19 cellular contexts compared by ENCODE assay signal in the genomic region with DNA sequence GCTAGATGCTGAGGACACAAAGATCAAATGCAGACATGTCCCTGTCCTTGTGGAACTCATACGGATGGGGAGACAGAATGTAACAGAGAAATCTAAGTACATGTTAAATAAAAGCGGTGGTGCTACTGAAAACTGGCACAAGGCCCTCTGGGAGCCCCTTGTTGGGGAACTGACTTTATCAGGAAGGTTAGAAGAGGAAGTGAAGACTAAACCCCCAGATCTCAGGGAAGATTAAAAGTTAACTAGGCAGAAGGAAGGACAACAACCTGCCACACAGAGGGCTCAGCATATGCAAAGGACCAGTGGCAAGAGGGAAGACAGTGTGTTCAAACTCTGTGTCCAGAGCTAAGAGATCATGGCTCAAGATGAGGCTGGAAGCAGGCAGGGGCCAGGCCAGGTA. TPM values are rescaled to one million over a fixed set of nuclear protein-coding genes. Genes with fewer than 3 reads are reported as not detected.
DNase-seq lines count a peak whose midpoint lies in the region; ATAC-seq, FAIRE-seq and TF ChIP-seq lines count a peak whose summit lies in the region.
"Had no signal": no experiment of that assay in that cellular context is flagged by ENCODE, and none has a peak within 500 bp of the region (broad histone marks: within the 10 kb centered on the region; RNA-seq: fewer than 3 reads in every experiment).

No MANE protein-coding gene starts in this region.

- peaks cover 7% of the 10 kb centered on the region for H3F3A ChIP-seq in smooth muscle cell (ENCODE audit: low read depth)

- H3K4me1 Mint-ChIP-seq in stimulated activated effector memory CD8-positive, alpha-beta T cell treated with anti-CD3 and anti-CD28 coated beads, Interleukin-12 subunit alpha, Interleukin-12 subunit beta, amount 100 ng/mL, for 72 hours = peaks cover 12% of the 10 kb centered on the region

- no peaks in the 10 kb centered on the region for H4K20me1 ChIP-seq in smooth muscle cell (ENCODE audit: low read depth)

- H3K4me1 ChIP-seq in smooth muscle cell (ENCODE audit: low read depth) = no peaks in the 10 kb centered on the region
- H3K4me1 ChIP-seq: Caco-2 had no signal

- no peak for TF ChIP-seq POLR2A in NB4 (IDR thresholded peaks at IDR 0.05; ENCODE audit: extremely low read depth, insufficient read length)

- H3K27ac Mint-ChIP-seq in stimulated activated effector memory CD8-positive, alpha-beta T cell treated with anti-CD3 and anti-CD28 coated beads, Interleukin-12 subunit alpha, Interleukin-12 subunit beta, amount 100 ng/mL, for 72 hours = no peak overlapping the region
- H3K27ac Mint-ChIP-seq: CD8-positive, alpha-beta T cell; GM23338; T-helper 1 cell treated with Interleukin-12 subunit alpha and Interleukin-12 subunit beta and Interleukin-4 antibody, amounts not matched to agents 30 μg/mL and 1 μg/mL, for 36 hours had no signal

- no peak overlapping the region for H2AFZ ChIP-seq in smooth muscle cell (ENCODE audit: low read depth)
- H2AFZ ChIP-seq: GM23338 had no signal

- H3K9me3 ChIP-seq in smooth muscle cell (replicated peaks; ENCODE audit: low read depth) = no peaks in the 10 kb centered on the region
- H3K9me3 ChIP-seq: Caco-2, HAP-1 had no signal

- ATAC-seq in stimulated activated effector memory CD8-positive, alpha-beta T cell treated with anti-CD3 and anti-CD28 coated beads, Interleukin-12 subunit alpha, Interleukin-12 subunit beta, amount 100 ng/mL, for 72 hours = peak; percentile 12
- ATAC-seq in GM21576 (IDR thresholded peaks at IDR 0.05; ENCODE audit: unreplicated experiment) = no peak
- ATAC-seq: CD8-positive, alpha-beta T cell; GM23338; Panc1 had no signal

- H3K4me3 ChIP-seq in NB4 (ENCODE audit: low read depth, low read length) = no peak overlapping the region
- H3K4me3 ChIP-seq in H7 (ENCODE audit: insufficient read depth, low read depth, low read length) = no peak overlapping the region
- no peak overlapping the region for H3K4me3 ChIP-seq in smooth muscle cell
- H3K4me3 ChIP-seq: GM23338, HAP-1, SK-N-MC had no signal

- H3K4me2 ChIP-seq in smooth muscle cell = no peak overlapping the region
- H3K4me2 ChIP-seq: GM23338 had no signal

- H3K4me3 Mint-ChIP-seq in stimulated activated effector memory CD8-positive, alpha-beta T cell treated with anti-CD3 and anti-CD28 coated beads, Interleukin-12 subunit alpha, Interleukin-12 subunit beta, amount 100 ng/mL, for 72 hours = no peak overlapping the region
- H3K4me3 Mint-ChIP-seq: CD8-positive, alpha-beta T cell; GM23338; T-helper 1 cell treated with Interleukin-12 subunit alpha and Interleukin-12 subunit beta and Interleukin-4 antibody, amounts not matched to agents 30 μg/mL and 1 μg/mL, for 36 hours had no signal

- H3K9me3 Mint-ChIP-seq in stimulated activated effector memory CD8-positive, alpha-beta T cell treated with anti-CD3 and anti-CD28 coated beads, Interleukin-12 subunit alpha, Interleukin-12 subunit beta, amount 100 ng/mL, for 72 hours = no peaks in the 10 kb centered on the region
- H3K9me3 Mint-ChIP-seq: CD8-positive, alpha-beta T cell; T-helper 1 cell treated with Interleukin-12 subunit alpha and Interleukin-12 subunit beta and Interleukin-4 antibody, amounts not matched to agents 30 μg/mL and 1 μg/mL, for 36 hours had no signal

- FAIRE-seq in GM18507 (lab: Jason Lieb, UNC) = peak; percentile 69

- H3K9ac ChIP-seq in smooth muscle cell (ENCODE audit: low read depth) = no peak overlapping the region

- 93% methylated on average over 2 of the region's 2 CpGs for WGBS in smooth muscle cell (ENCODE audit: low lambda C conversion rate)

- H3K27ac ChIP-seq in smooth muscle cell (ENCODE audit: low read depth) = no peak overlapping the region
- H3K27ac ChIP-seq: RWPE1, SK-N-MC had no signal

- peak; percentile 46 for DNase-seq in GF-D8 (lab: John Stamatoyannopoulos, UW)
- no peak for DNase-seq in GM18507 (ENCODE audit: extremely low spot score, insufficient read length, low read depth)
- DNase-seq in NB4 (ENCODE audit: low read depth) = peak; percentile 76
- DNase-seq in stimulated activated effector memory CD8-positive, alpha-beta T cell treated with anti-CD3 and anti-CD28 coated beads, Interleukin-12 subunit alpha, Interleukin-12 subunit beta, amount 100 ng/mL, for 72 hours (ENCODE audit: low spot score in 2 of 2) = no peak
- no peak for DNase-seq in H7
- no peak for DNase-seq in smooth muscle cell (lab: John Stamatoyannopoulos, UW; ENCODE audit: unreplicated experiment)
- DNase-seq: Caco-2; CD8-positive, alpha-beta T cell; NCI-H1048; NCI-H1417; NCI-H526 treated with DMSO at 0.1 percent for 48 hours; SW 1271 had no signal

- H3K27me3 ChIP-seq in H7 (ENCODE audit: control insufficient read depth, insufficient read depth, low read length) (peaks cover 27% of the 10 kb centered on the region), smooth muscle cell (ENCODE audit: low read depth) (peaks cover 7% of the 10 kb centered on the region)

- TF ChIP-seq CTCF in NB4 (IDR thresholded peaks at IDR 0.05; ENCODE audit: low read depth, low read length) (no peak), smooth muscle cell (IDR thresholded peaks at IDR 0.05; ENCODE audit: borderline replicate concordance, insufficient read depth, poor library complexity, severe bottlenecking) (no peak)

- H3K36me3 Mint-ChIP-seq in stimulated activated effector memory CD8-positive, alpha-beta T cell treated with anti-CD3 and anti-CD28 coated beads, Interleukin-12 subunit alpha, Interleukin-12 subunit beta, amount 100 ng/mL, for 72 hours = no peaks in the 10 kb centered on the region
- H3K36me3 Mint-ChIP-seq: CD8-positive, alpha-beta T cell had no signal

- H3K36me3 ChIP-seq in H7 (replicated peaks; ENCODE audit: control insufficient read depth, insufficient read depth, low read length) (no peaks in the 10 kb centered on the region), smooth muscle cell (ENCODE audit: low read depth) (no peaks in the 10 kb centered on the region)
- H3K36me3 ChIP-seq: HAP-1 had no signal

- H3K79me2 ChIP-seq in smooth muscle cell (ENCODE audit: low read depth) = no peaks in the 10 kb centered on the region

RNA-seq across cellular contexts. Expression of a gene that starts 4.8 kb away (rescaled TPM):
- 0.83 and 1.7 TPM in 2 replicates for total RNA-seq in H7 (2014; rRNA removed; shearing (Covaris generic))
- total RNA-seq in smooth muscle cell = 1.2 and 1.4 TPM in 2 replicates
- polyA plus RNA-seq in smooth muscle cell = 0.06 and 0.32 TPM in 2 replicates

Comparison
In these comparisons a context has a peak if more than half of its experiments do, and no peak if none do; other contexts are left out.
1. DNase-seq: peak in GF-D8 (single experiment) and NB4 (single experiment); none in GM18507 (single experiment), stimulated activated effector memory CD8-positive, alpha-beta T cell treated with anti-CD3 and anti-CD28 coated beads, Interleukin-12 subunit alpha, Interleukin-12 subunit beta, amount 100 ng/mL, for 72 hours (0 of 2), H7 (single experiment) and smooth muscle cell (single experiment).